In genomic region chrX:53093748-53094583, GRCh38 we compare ENCODE assay signal across 1 cellular context.
A peak's percentile ranks its signal among the peaks of the same experiment; 100 is the strongest.
TF ChIP-seq lines count a peak whose summit lies in the region.

TSS of gene KANTR (plus strand) at chrX:53094142. CDS start at chrX:53124273, 30,131 bp downstream.

TF ChIP-seq in HepG2, 621 proteins besides CTCF, POLR2A, EP300 and RAD21 (continued from another document and continues in another):
- TF ChIP-seq DBP (CRISPR knock-in tag; IDR thresholded peaks at IDR 0.05; ENCODE audit: not compliant biosample characterization): no peak
- TF ChIP-seq IKZF1 (IDR thresholded peaks at IDR 0.05): no peak
- TF ChIP-seq ZNF552 (CRISPR knock-in tag; IDR thresholded peaks at IDR 0.05; ENCODE audit: borderline replicate concordance): no peak
- no peak for TF ChIP-seq MTA3 (CRISPR knock-in tag; IDR thresholded peaks at IDR 0.05)
- peak; percentile 55; the same call in 1 of the 2 replicates for TF ChIP-seq KDM2A (CRISPR knock-in tag; IDR thresholded peaks at IDR 0.05; ENCODE audit: borderline replicate concordance, low read depth)
- no peak for TF ChIP-seq STAT6 (CRISPR knock-in tag; IDR thresholded peaks at IDR 0.05; ENCODE audit: borderline replicate concordance)
- TF ChIP-seq PCBP1 (IDR thresholded peaks at IDR 0.05; ENCODE audit: borderline replicate concordance, low read depth, low read length): no peak
- TF ChIP-seq HNRNPL (IDR thresholded peaks at IDR 0.05; ENCODE audit: low read depth, low read length): no peak
- no peak for TF ChIP-seq THRA (CRISPR knock-in tag; IDR thresholded peaks at IDR 0.05; ENCODE audit: borderline replicate concordance)
- peak; percentile 84 for TF ChIP-seq PHF8 (CRISPR knock-in tag; IDR thresholded peaks at IDR 0.05)
- TF ChIP-seq HOXA9 (CRISPR knock-in tag; IDR thresholded peaks at IDR 0.05; ENCODE audit: borderline replicate concordance): no peak
- 0 out of 2 replicates have a peak, but pooled peaks have one; percentile 32 for TF ChIP-seq HDAC1 (CRISPR knock-in tag; IDR thresholded peaks at IDR 0.05)
- TF ChIP-seq ZNF30 (CRISPR knock-in tag; IDR thresholded peaks at IDR 0.05): no peak
- TF ChIP-seq PHF20 (CRISPR knock-in tag; IDR thresholded peaks at IDR 0.05): no peak
- TF ChIP-seq BCLAF1 (IDR thresholded peaks at IDR 0.05): no peak
- TF ChIP-seq ZNF432 (CRISPR knock-in tag; IDR thresholded peaks at IDR 0.05; ENCODE audit: borderline replicate concordance): no peak
- TF ChIP-seq NFRKB (IDR thresholded peaks at IDR 0.05): no peak
- peak; percentile 75 for TF ChIP-seq RBFOX2 (IDR thresholded peaks at IDR 0.05; ENCODE audit: low read depth, low read length)
- TF ChIP-seq KAT2B (IDR thresholded peaks at IDR 0.05; ENCODE audit: borderline replicate concordance, low read depth, low read length): no peak
- no peak for TF ChIP-seq ZNF367 (CRISPR knock-in tag; IDR thresholded peaks at IDR 0.05; ENCODE audit: borderline replicate concordance)
- TF ChIP-seq ZNF589 (CRISPR knock-in tag; conservative IDR thresholded peaks at IDR 0.05): 0 out of 2 replicates have a peak, but pooled peaks have one; percentile 42
- no peak for TF ChIP-seq CHD4 (IDR thresholded peaks at IDR 0.05; ENCODE audit: borderline replicate concordance, low read length)
- TF ChIP-seq PRDM4 (CRISPR knock-in tag; IDR thresholded peaks at IDR 0.05; ENCODE audit: borderline replicate concordance): no peak
- TF ChIP-seq ZNF318 (CRISPR knock-in tag; IDR thresholded peaks at IDR 0.05): no peak
- no peak for TF ChIP-seq FOSL1 (CRISPR knock-in tag; IDR thresholded peaks at IDR 0.05; ENCODE audit: borderline replicate concordance)
- no peak for TF ChIP-seq ZNF747 (CRISPR knock-in tag; IDR thresholded peaks at IDR 0.05; ENCODE audit: borderline replicate concordance)
- TF ChIP-seq ZBTB33 (CRISPR knock-in tag; IDR thresholded peaks at IDR 0.05): no peak
- TF ChIP-seq ZNF740 (CRISPR knock-in tag; IDR thresholded peaks at IDR 0.05): no peak
- TF ChIP-seq ISX (CRISPR knock-in tag; conservative IDR thresholded peaks at IDR 0.05): no peak
- no peak for TF ChIP-seq ZSCAN31 (CRISPR knock-in tag; IDR thresholded peaks at IDR 0.05; ENCODE audit: low read depth)
- TF ChIP-seq ZNF737 (CRISPR knock-in tag; IDR thresholded peaks at IDR 0.05; ENCODE audit: borderline replicate concordance): no peak
- TF ChIP-seq SMAD1 (CRISPR knock-in tag; IDR thresholded peaks at IDR 0.05; ENCODE audit: borderline replicate concordance, low read depth): no peak
- no peak for TF ChIP-seq TFE3 (CRISPR knock-in tag; IDR thresholded peaks at IDR 0.05)
- TF ChIP-seq POGZ (CRISPR knock-in tag; IDR thresholded peaks at IDR 0.05): peak; percentile 13; the same call in 1 of the 2 replicates
- TF ChIP-seq HNRNPK (IDR thresholded peaks at IDR 0.05; ENCODE audit: low read depth, low read length, poor library complexity, severe bottlenecking): no peak
- TF ChIP-seq NPAS2 (CRISPR knock-in tag; IDR thresholded peaks at IDR 0.05; ENCODE audit: borderline replicate concordance): no peak
